ENCODE assay signal across 1 cellular context in genomic region chr14:23953116-23953463, GRCh38.
TF ChIP-seq lines count a peak whose summit lies in the region.

No MANE protein-coding gene starts in this region.

TF ChIP-seq in HepG2, 621 proteins besides CTCF, POLR2A, EP300 and RAD21:
- peak; percentile 49 for TF ChIP-seq ZNF282 (IDR thresholded peaks at IDR 0.05; ENCODE audit: partially characterized antibody)
- TF ChIP-seq PBX3 (CRISPR knock-in tag; IDR thresholded peaks at IDR 0.05; ENCODE audit: borderline replicate concordance), result 0 out of 2 replicates have a peak, but pooled peaks have one; percentile 31
- TF ChIP-seq, protein P1, sequence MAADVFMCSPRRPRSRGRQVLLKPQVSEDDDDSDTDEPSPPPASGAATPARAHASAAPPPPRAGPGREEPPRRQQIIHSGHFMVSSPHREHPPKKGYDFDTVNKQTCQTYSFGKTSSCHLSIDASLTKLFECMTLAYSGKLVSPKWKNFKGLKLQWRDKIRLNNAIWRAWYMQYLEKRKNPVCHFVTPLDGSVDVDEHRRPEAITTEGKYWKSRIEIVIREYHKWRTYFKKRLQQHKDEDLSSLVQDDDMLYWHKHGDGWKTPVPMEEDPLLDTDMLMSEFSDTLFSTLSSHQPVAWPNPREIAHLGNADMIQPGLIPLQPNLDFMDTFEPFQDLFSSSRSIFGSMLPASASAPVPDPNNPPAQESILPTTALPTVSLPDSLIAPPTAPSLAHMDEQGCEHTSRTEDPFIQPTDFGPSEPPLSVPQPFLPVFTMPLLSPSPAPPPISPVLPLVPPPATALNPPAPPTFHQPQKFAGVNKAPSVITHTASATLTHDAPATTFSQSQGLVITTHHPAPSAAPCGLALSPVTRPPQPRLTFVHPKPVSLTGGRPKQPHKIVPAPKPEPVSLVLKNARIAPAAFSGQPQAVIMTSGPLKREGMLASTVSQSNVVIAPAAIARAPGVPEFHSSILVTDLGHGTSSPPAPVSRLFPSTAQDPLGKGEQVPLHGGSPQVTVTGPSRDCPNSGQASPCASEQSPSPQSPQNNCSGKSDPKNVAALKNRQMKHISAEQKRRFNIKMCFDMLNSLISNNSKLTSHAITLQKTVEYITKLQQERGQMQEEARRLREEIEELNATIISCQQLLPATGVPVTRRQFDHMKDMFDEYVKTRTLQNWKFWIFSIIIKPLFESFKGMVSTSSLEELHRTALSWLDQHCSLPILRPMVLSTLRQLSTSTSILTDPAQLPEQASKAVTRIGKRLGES (CRISPR knock-in tag; IDR thresholded peaks at IDR 0.05; ENCODE audit: borderline replicate concordance), result peak; percentile 39; the same call in 1 of the 2 replicates
- peak; percentile 94; the same call in 1 of the 2 replicates for TF ChIP-seq ZNF354B (CRISPR knock-in tag; IDR thresholded peaks at IDR 0.05)
- TF ChIP-seq ZBTB49 (CRISPR knock-in tag; IDR thresholded peaks at IDR 0.05; ENCODE audit: borderline replicate concordance), result peak; percentile 10; the same call in 1 of the 2 replicates
- 0 out of 2 replicates have a peak, but pooled peaks have one; percentile 20 for TF ChIP-seq ZBTB34 (CRISPR knock-in tag; IDR thresholded peaks at IDR 0.05)
- TF ChIP-seq ZBTB7A (CRISPR knock-in tag; IDR thresholded peaks at IDR 0.05), result 0 out of 2 replicates have a peak, but pooled peaks have one; percentile 2
- 0 out of 2 replicates have a peak, but pooled peaks have one; percentile 71 for TF ChIP-seq ZNF597 (CRISPR knock-in tag; IDR thresholded peaks at IDR 0.05)
- TF ChIP-seq, protein P2, sequence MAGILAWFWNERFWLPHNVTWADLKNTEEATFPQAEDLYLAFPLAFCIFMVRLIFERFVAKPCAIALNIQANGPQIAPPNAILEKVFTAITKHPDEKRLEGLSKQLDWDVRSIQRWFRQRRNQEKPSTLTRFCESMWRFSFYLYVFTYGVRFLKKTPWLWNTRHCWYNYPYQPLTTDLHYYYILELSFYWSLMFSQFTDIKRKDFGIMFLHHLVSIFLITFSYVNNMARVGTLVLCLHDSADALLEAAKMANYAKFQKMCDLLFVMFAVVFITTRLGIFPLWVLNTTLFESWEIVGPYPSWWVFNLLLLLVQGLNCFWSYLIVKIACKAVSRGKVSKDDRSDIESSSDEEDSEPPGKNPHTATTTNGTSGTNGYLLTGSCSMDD (CRISPR knock-in tag; IDR thresholded peaks at IDR 0.05), result 0 out of 2 replicates have a peak, but pooled peaks have one; percentile 84
- 0 out of 2 replicates have a peak, but pooled peaks have one; percentile 15 for TF ChIP-seq ADNP (CRISPR knock-in tag; IDR thresholded peaks at IDR 0.05)
- TF ChIP-seq ZNF138 (CRISPR knock-in tag; IDR thresholded peaks at IDR 0.05; ENCODE audit: low read depth), result peak; percentile 48; the same call in 1 of the 2 replicates
- peak; percentile 67; the same call in 1 of the 2 replicates for TF ChIP-seq ARNT (IDR thresholded peaks at IDR 0.05)
- peak; percentile 75 for TF ChIP-seq ZNF296 (CRISPR knock-in tag; conservative IDR thresholded peaks at IDR 0.05)
- TF ChIP-seq EED (CRISPR knock-in tag; IDR thresholded peaks at IDR 0.05), result 0 out of 2 replicates have a peak, but pooled peaks have one; percentile 46
- peak; percentile 3 for TF ChIP-seq ZNF18 (CRISPR knock-in tag; IDR thresholded peaks at IDR 0.05; ENCODE audit: insufficient replicate concordance)
- peak; percentile 37; the same call in 1 of the 2 replicates for TF ChIP-seq NFRKB (IDR thresholded peaks at IDR 0.05)
